Comparison of ENCODE assay signal across 1 cellular context in genomic region chr12:80086025-80086424, GRCh38.
TF ChIP-seq lines count a peak whose summit lies in the region.

No MANE protein-coding gene starts in this region.

TF ChIP-seq in GM23338, 12 proteins besides CTCF, POLR2A, EP300 and RAD21 (continued from another document):
- TF ChIP-seq NANOG (IDR thresholded peaks at IDR 0.05; ENCODE audit: borderline replicate concordance) (no peak), POLR2AphosphoS5 (IDR thresholded peaks at IDR 0.05; ENCODE audit: low read depth) (no peak), ZNF462 (CRISPR knock-in tag; IDR thresholded peaks at IDR 0.05) (no peak), EZH2 (IDR thresholded peaks at IDR 0.05; ENCODE audit: low read depth, unreplicated experiment) (no peak)
